In the genomic region with DNA sequence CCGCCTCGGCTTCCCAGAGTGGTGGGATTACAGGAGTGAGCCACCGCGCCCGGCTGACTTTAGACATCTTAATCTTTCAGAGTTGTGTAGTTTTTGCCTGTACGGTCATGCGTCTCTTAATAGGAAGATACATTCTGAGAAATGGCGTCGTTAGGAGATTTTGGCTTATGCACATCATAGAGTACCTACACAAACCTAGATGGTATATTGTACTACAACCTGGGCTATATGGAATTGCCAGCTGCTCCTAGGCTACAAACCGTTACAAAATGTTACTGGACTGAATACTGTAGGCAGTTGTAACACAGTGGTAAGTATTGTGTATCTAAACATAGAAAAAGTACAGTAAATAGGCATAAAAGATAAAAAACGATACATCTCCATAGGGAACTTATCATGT, we compare ENCODE assay signal across 1 cellular context.
TF ChIP-seq lines count a peak whose summit lies in the region.

No MANE protein-coding gene starts in this region.

TF ChIP-seq in HCT116, 20 proteins besides CTCF, POLR2A, EP300 and RAD21 (continued from another document):
- no peak for TF ChIP-seq ZFX (IDR thresholded peaks at IDR 0.05)
- TF ChIP-seq, protein P1, sequence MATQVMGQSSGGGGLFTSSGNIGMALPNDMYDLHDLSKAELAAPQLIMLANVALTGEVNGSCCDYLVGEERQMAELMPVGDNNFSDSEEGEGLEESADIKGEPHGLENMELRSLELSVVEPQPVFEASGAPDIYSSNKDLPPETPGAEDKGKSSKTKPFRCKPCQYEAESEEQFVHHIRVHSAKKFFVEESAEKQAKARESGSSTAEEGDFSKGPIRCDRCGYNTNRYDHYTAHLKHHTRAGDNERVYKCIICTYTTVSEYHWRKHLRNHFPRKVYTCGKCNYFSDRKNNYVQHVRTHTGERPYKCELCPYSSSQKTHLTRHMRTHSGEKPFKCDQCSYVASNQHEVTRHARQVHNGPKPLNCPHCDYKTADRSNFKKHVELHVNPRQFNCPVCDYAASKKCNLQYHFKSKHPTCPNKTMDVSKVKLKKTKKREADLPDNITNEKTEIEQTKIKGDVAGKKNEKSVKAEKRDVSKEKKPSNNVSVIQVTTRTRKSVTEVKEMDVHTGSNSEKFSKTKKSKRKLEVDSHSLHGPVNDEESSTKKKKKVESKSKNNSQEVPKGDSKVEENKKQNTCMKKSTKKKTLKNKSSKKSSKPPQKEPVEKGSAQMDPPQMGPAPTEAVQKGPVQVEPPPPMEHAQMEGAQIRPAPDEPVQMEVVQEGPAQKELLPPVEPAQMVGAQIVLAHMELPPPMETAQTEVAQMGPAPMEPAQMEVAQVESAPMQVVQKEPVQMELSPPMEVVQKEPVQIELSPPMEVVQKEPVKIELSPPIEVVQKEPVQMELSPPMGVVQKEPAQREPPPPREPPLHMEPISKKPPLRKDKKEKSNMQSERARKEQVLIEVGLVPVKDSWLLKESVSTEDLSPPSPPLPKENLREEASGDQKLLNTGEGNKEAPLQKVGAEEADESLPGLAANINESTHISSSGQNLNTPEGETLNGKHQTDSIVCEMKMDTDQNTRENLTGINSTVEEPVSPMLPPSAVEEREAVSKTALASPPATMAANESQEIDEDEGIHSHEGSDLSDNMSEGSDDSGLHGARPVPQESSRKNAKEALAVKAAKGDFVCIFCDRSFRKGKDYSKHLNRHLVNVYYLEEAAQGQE (IDR thresholded peaks at IDR 0.05; ENCODE audit: low read depth), result no peak
- no peak for TF ChIP-seq SP1 (IDR thresholded peaks at IDR 0.05; ENCODE audit: low read depth)
- no peak for TF ChIP-seq TCF7L2 (IDR thresholded peaks at IDR 0.05; ENCODE audit: borderline replicate concordance, extremely low read depth, insufficient read depth, insufficient read length)
- TF ChIP-seq CBX3 (IDR thresholded peaks at IDR 0.05; ENCODE audit: low read depth), result no peak
TF ChIP-seq in HCT116: peak in this region for 0.
